ENCODE assay signal across 37 cellular contexts in the genomic region with DNA sequence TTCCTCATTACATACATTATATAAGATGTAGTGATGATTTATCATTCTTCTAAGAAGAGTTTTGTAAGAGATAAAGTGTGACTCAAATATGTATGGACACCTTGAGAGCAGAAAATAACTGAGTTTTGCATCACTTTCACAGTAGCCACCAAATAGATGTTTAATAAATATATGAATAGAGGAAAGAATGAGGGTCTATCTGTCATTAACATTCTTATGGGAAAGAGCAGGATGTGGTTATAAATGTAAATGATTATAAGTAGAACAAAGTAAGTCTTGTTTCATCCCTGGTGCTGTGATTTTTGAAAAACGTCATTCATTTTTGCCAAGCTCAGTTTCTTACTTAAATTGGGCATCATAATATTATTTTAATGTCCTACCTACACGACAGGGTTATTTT. TPM values are rescaled to one million over a fixed set of nuclear protein-coding genes. Genes with fewer than 3 reads are reported as not detected.
"Had no signal": no experiment of that assay in that cellular context is flagged by ENCODE, and none has a peak within 500 bp of the region (broad histone marks: within the 10 kb centered on the region; RNA-seq: fewer than 3 reads in every experiment).

No MANE protein-coding gene starts in this region.

- DNase-seq: activated B cell treated with CpG ODN at 0.5 μM for 24 hours; activated CD4-positive, alpha-beta memory T cell treated with anti-CD3 and anti-CD28 coated beads, Interleukin-2, amount 10 ng/mL, durations not matched to agents 7 days and 5 days; activated CD4-positive, alpha-beta T cell treated with anti-CD3 and anti-CD28 coated beads for 4 hours; activated CD4-positive, alpha-beta T cell treated with anti-CD3 and anti-CD28 coated beads, Interleukin-2, amount 10 ng/mL, durations not matched to agents 7 days and 5 days; activated CD4-positive, alpha-beta T cell treated with anti-CD3 and anti-CD28 coated beads, Interleukin-2, amount 50 U/mL, for 48 hours; activated CD4-positive, CD25-positive, alpha-beta regulatory T cell treated with anti-CD3 and anti-CD28 coated beads, Interleukin-2, amount 50 U/mL, for 72 hours; activated CD8-positive, alpha-beta memory T cell treated with anti-CD3 and anti-CD28 coated beads for 24 hours; activated CD8-positive, alpha-beta memory T cell treated with anti-CD3 and anti-CD28 coated beads, Interleukin-2, amount 10 ng/mL, durations not matched to agents 7 days and 5 days; activated CD8-positive, alpha-beta memory T cell treated with anti-CD3 and anti-CD28 coated beads, Interleukin-2, amount 50 U/mL, for 48 hours; activated CD8-positive, alpha-beta T cell treated with anti-CD3 and anti-CD28 coated beads, Interleukin-2, amount 10 ng/mL, durations not matched to agents 7 days and 5 days; activated effector memory CD4-positive, alpha-beta T cell treated with anti-CD3 and anti-CD28 coated beads, Interleukin-2, amount 50 U/mL, for 16 hours; activated gamma-delta T cell treated with Interleukin-2 at 50 U/mL for 16 hours; activated naive CD4-positive, alpha-beta T cell; activated naive CD4-positive, alpha-beta T cell treated with anti-CD3 and anti-CD28 coated beads for 36 hours; activated naive CD4-positive, alpha-beta T cell treated with anti-CD3 and anti-CD28 coated beads, Interleukin-2, amount 50 U/mL, for 16 hours; activated naive CD8-positive, alpha-beta T cell treated with anti-CD3 and anti-CD28 coated beads for 36 hours; activated T-cell treated with anti-CD3 and anti-CD28 coated beads, Interleukin-2, amount 50 U/mL, for 24 hours; activated T-cell treated with anti-CD3 and anti-CD28 coated beads, Interleukin-2, amount 50 U/mL, for 48 hours; adrenal gland; amniotic stem cell; aorta; body of pancreas; brain microvascular endothelial cell; caudate nucleus; cerebellar nuclear complex; T-helper 1 cell; T-helper 2 cell; T-helper 9 cell had no signal

- H3K27ac Mint-ChIP-seq: activated B cell treated with CpG ODN at 0.5 μM for 24 hours; activated CD4-positive, alpha-beta memory T cell treated with anti-CD3 and anti-CD28 coated beads, Interleukin-2, amount 10 ng/mL, durations not matched to agents 7 days and 5 days; activated CD4-positive, alpha-beta T cell treated with anti-CD3 and anti-CD28 coated beads, Interleukin-2, amount 10 ng/mL, durations not matched to agents 7 days and 5 days; activated CD8-positive, alpha-beta memory T cell treated with anti-CD3 and anti-CD28 coated beads, Interleukin-2, amount 10 ng/mL, durations not matched to agents 7 days and 5 days; activated CD8-positive, alpha-beta T cell treated with anti-CD3 and anti-CD28 coated beads, Interleukin-2, amount 10 ng/mL, durations not matched to agents 7 days and 5 days; activated naive CD4-positive, alpha-beta T cell treated with anti-CD3 and anti-CD28 coated beads for 36 hours; activated naive CD4-positive, alpha-beta T cell treated with anti-CD3 and anti-CD28 coated beads, Interleukin-2, amount 50 U/mL, for 72 hours; activated naive CD8-positive, alpha-beta T cell treated with anti-CD3 and anti-CD28 coated beads for 36 hours; activated T-cell treated with anti-CD3 and anti-CD28 coated beads, Interleukin-2, amount 50 U/mL, for 24 hours; activated T-helper 1 cell treated with anti-CD3 and anti-CD28 coated beads, Interleukin-12 subunit alpha, Interleukin-12 subunit beta, Interleukin-2, Interleukin-4 antibody, amounts not matched to agents 30 ng/mL and 10 ng/mL and 1 ng/mL, durations not matched to agents 14 hours and 24 hours and 36 hours; activated T-helper 17 cell treated with anti-CD3 and anti-CD28 coated beads, Interleukin-2, amount 50 U/mL, for 72 hours; T-helper 1 cell treated with Interleukin-12 subunit alpha and Interleukin-12 subunit beta and Interleukin-4 antibody, amounts not matched to agents 30 μg/mL and 1 μg/mL, for 36 hours; T-helper 2 cell treated with Interferon-gamma antibody and Interleukin-4, amounts not matched to agents 5 μg/mL and 100 μg/mL, for 36 hours had no signal

- H3K4me1 Mint-ChIP-seq: activated B cell treated with CpG ODN at 0.5 μM for 24 hours; activated CD4-positive, alpha-beta memory T cell treated with anti-CD3 and anti-CD28 coated beads, Interleukin-2, amount 10 ng/mL, durations not matched to agents 7 days and 5 days; activated naive CD8-positive, alpha-beta T cell treated with anti-CD3 and anti-CD28 coated beads for 36 hours; activated T-helper 17 cell treated with anti-CD3 and anti-CD28 coated beads, Interleukin-2, amount 50 U/mL, for 72 hours; central memory CD8-positive, alpha-beta T cell had no signal

- H3K9me3 Mint-ChIP-seq: activated B cell treated with CpG ODN at 0.5 μM for 24 hours; activated CD4-positive, alpha-beta memory T cell treated with anti-CD3 and anti-CD28 coated beads, Interleukin-2, amount 10 ng/mL, durations not matched to agents 7 days and 5 days; activated CD4-positive, alpha-beta T cell treated with anti-CD3 and anti-CD28 coated beads, Interleukin-2, amount 10 ng/mL, durations not matched to agents 7 days and 5 days; activated naive CD4-positive, alpha-beta T cell treated with anti-CD3 and anti-CD28 coated beads for 36 hours; activated naive CD8-positive, alpha-beta T cell treated with anti-CD3 and anti-CD28 coated beads for 36 hours; activated T-cell treated with anti-CD3 and anti-CD28 coated beads, Interleukin-2, amount 50 U/mL, for 24 hours; activated T-helper 1 cell treated with anti-CD3 and anti-CD28 coated beads, Interleukin-12 subunit alpha, Interleukin-12 subunit beta, Interleukin-2, Interleukin-4 antibody, amounts not matched to agents 30 ng/mL and 10 ng/mL and 1 ng/mL, durations not matched to agents 14 hours and 24 hours and 36 hours; activated T-helper 17 cell treated with anti-CD3 and anti-CD28 coated beads, Interleukin-2, amount 50 U/mL, for 72 hours; central memory CD8-positive, alpha-beta T cell; T-helper 1 cell treated with Interleukin-12 subunit alpha and Interleukin-12 subunit beta and Interleukin-4 antibody, amounts not matched to agents 30 μg/mL and 1 μg/mL, for 36 hours; T-helper 2 cell treated with Interferon-gamma antibody and Interleukin-4, amounts not matched to agents 5 μg/mL and 100 μg/mL, for 36 hours had no signal

- H3K4me3 ChIP-seq: adrenal gland, body of pancreas, breast epithelium, cardiac muscle cell had no signal

- H3K4me3 Mint-ChIP-seq: activated B cell treated with CpG ODN at 0.5 μM for 24 hours; activated CD4-positive, alpha-beta memory T cell treated with anti-CD3 and anti-CD28 coated beads, Interleukin-2, amount 10 ng/mL, durations not matched to agents 7 days and 5 days; activated CD4-positive, alpha-beta T cell treated with anti-CD3 and anti-CD28 coated beads, Interleukin-2, amount 10 ng/mL, durations not matched to agents 7 days and 5 days; activated CD8-positive, alpha-beta memory T cell treated with anti-CD3 and anti-CD28 coated beads, Interleukin-2, amount 10 ng/mL, durations not matched to agents 7 days and 5 days; activated CD8-positive, alpha-beta T cell treated with anti-CD3 and anti-CD28 coated beads, Interleukin-2, amount 10 ng/mL, durations not matched to agents 7 days and 5 days; activated naive CD4-positive, alpha-beta T cell treated with anti-CD3 and anti-CD28 coated beads for 36 hours; activated naive CD8-positive, alpha-beta T cell treated with anti-CD3 and anti-CD28 coated beads for 36 hours; activated T-cell treated with anti-CD3 and anti-CD28 coated beads, Interleukin-2, amount 50 U/mL, for 24 hours; activated T-helper 1 cell treated with anti-CD3 and anti-CD28 coated beads, Interleukin-12 subunit alpha, Interleukin-12 subunit beta, Interleukin-2, Interleukin-4 antibody, amounts not matched to agents 30 ng/mL and 10 ng/mL and 1 ng/mL, durations not matched to agents 14 hours and 24 hours and 36 hours; activated T-helper 17 cell treated with anti-CD3 and anti-CD28 coated beads, Interleukin-2, amount 50 U/mL, for 72 hours; central memory CD8-positive, alpha-beta T cell; T-helper 1 cell treated with Interleukin-12 subunit alpha and Interleukin-12 subunit beta and Interleukin-4 antibody, amounts not matched to agents 30 μg/mL and 1 μg/mL, for 36 hours; T-helper 2 cell treated with Interferon-gamma antibody and Interleukin-4, amounts not matched to agents 5 μg/mL and 100 μg/mL, for 36 hours had no signal

- H3K27me3 Mint-ChIP-seq: activated CD4-positive, alpha-beta memory T cell treated with anti-CD3 and anti-CD28 coated beads, Interleukin-2, amount 10 ng/mL, durations not matched to agents 7 days and 5 days; activated CD4-positive, alpha-beta T cell treated with anti-CD3 and anti-CD28 coated beads, Interleukin-2, amount 10 ng/mL, durations not matched to agents 7 days and 5 days; activated CD8-positive, alpha-beta memory T cell treated with anti-CD3 and anti-CD28 coated beads, Interleukin-2, amount 10 ng/mL, durations not matched to agents 7 days and 5 days; activated naive CD8-positive, alpha-beta T cell treated with anti-CD3 and anti-CD28 coated beads for 36 hours; central memory CD8-positive, alpha-beta T cell had no signal

- H3K36me3 Mint-ChIP-seq: activated CD8-positive, alpha-beta memory T cell treated with anti-CD3 and anti-CD28 coated beads, Interleukin-2, amount 10 ng/mL, durations not matched to agents 7 days and 5 days; activated naive CD4-positive, alpha-beta T cell treated with anti-CD3 and anti-CD28 coated beads, Interleukin-2, amount 50 U/mL, for 72 hours; activated naive CD8-positive, alpha-beta T cell treated with anti-CD3 and anti-CD28 coated beads for 36 hours had no signal

RNA-seq across cellular contexts. Expression of a gene that starts 29.2 kb away (rescaled TPM):
- total RNA-seq: activated B cell treated with CpG ODN at 0.5 μM for 24 hours; activated CD4-positive, alpha-beta memory T cell treated with anti-CD3 and anti-CD28 coated beads, Interleukin-2, amount 10 ng/mL, durations not matched to agents 7 days and 5 days; activated CD4-positive, alpha-beta T cell treated with anti-CD3 and anti-CD28 coated beads, Interleukin-2, amount 10 ng/mL, durations not matched to agents 7 days and 5 days; activated CD8-positive, alpha-beta memory T cell treated with anti-CD3 and anti-CD28 coated beads, Interleukin-2, amount 10 ng/mL, durations not matched to agents 7 days and 5 days; activated CD8-positive, alpha-beta T cell treated with anti-CD3 and anti-CD28 coated beads, Interleukin-2, amount 10 ng/mL, durations not matched to agents 7 days and 5 days; activated naive CD4-positive, alpha-beta T cell treated with anti-CD3 and anti-CD28 coated beads for 36 hours; activated naive CD4-positive, alpha-beta T cell treated with anti-CD3 and anti-CD28 coated beads, Interleukin-2, amount 50 U/mL, for 72 hours; activated naive CD8-positive, alpha-beta T cell treated with anti-CD3 and anti-CD28 coated beads for 36 hours; activated T-helper 1 cell treated with anti-CD3 and anti-CD28 coated beads, Interleukin-12 subunit alpha, Interleukin-12 subunit beta, Interleukin-2, Interleukin-4 antibody, amounts not matched to agents 30 ng/mL and 10 ng/mL and 1 ng/mL, durations not matched to agents 14 hours and 24 hours and 36 hours; activated T-helper 17 cell treated with anti-CD3 and anti-CD28 coated beads, Interleukin-2, amount 50 U/mL, for 72 hours; aorta; body of pancreas; chondrocyte had no signal
- polyA plus RNA-seq: aorta had no signal
